In genomic region chrX:134929813-134930212, GRCh38 we compare ENCODE assay signal across 26 cellular contexts. TPM values are rescaled to one million over a fixed set of nuclear protein-coding genes. Genes with fewer than 3 reads are reported as not detected.
A peak's percentile ranks its signal among the peaks of the same experiment; 100 is the strongest.
DNase-seq lines count a peak whose midpoint lies in the region; ATAC-seq lines count a peak whose summit lies in the region.
"Had no signal": no experiment of that assay in that cellular context is flagged by ENCODE, and none has a peak within 500 bp of the region (broad histone marks: within the 10 kb centered on the region; RNA-seq: fewer than 3 reads in every experiment).

No MANE protein-coding gene starts in this region.

- peak; percentile 57 for DNase-seq in activated naive CD4-positive, alpha-beta T cell treated with anti-CD3 and anti-CD28 coated beads, Interleukin-2, amount 10 ng/mL, durations not matched to agents 7 days and 5 days
- no peak for DNase-seq in activated naive CD4-positive, alpha-beta T cell treated with Interleukin-2 at 50 U/mL for 16 hours
- DNase-seq in OCI-M1 (lab: John Stamatoyannopoulos, UW) (peak; percentile 70), A172 (ENCODE audit: low spot score) (no peak), hippocampal formation (lab: John Stamatoyannopoulos, UW) (no peak)
- DNase-seq in activated T-helper 1 cell treated with anti-CD3 and anti-CD28 coated beads, Interleukin-12 subunit alpha, Interleukin-12 subunit beta, Interleukin-2, Interleukin-4 antibody, amounts not matched to agents 30 ng/mL and 10 ng/mL and 1 ng/mL, durations not matched to agents 14 hours and 24 hours and 36 hours (ENCODE audit: low spot score): peak; percentile 15
- DNase-seq in stimulated activated naive B cell treated with anti-CD40 and anti-IgM and Interleukin-4, amounts not matched to agents 10 μg/mL and 1 μg/mL and 100 μg/mL, for 72 hours: no peak
- DNase-seq: activated gamma-delta T cell; Calu3; effector CD4-positive, alpha-beta T cell; islet precursor cell; KG1; left ventricle myocardium inferior; NCI-H1436; NCI-H446 treated with DMSO at 0.1 percent for 48 hours; NCI-H82; right lobe of liver; SHP77 treated with DMSO at 0.1 percent for 48 hours; stimulated activated CD4-positive, alpha-beta T cell treated with anti-CD3 and anti-CD28 coated beads, Interleukin-12 subunit alpha, Interleukin-12 subunit beta, amount 100 ng/mL, for 4 hours; T-helper 9 cell; uterus had no signal

- intact Hi-C loops in activated T-helper 1 cell treated with anti-CD3 and anti-CD28 coated beads, Interleukin-12 subunit alpha, Interleukin-12 subunit beta, Interleukin-2, Interleukin-4 antibody, amounts not matched to agents 30 ng/mL and 10 ng/mL and 1 ng/mL, durations not matched to agents 14 hours and 24 hours and 36 hours (cut with micrococcal nuclease): no loop called here

- H3K36me3 Mint-ChIP-seq in activated naive CD4-positive, alpha-beta T cell treated with anti-CD3 and anti-CD28 coated beads, Interleukin-2, amount 10 ng/mL, durations not matched to agents 7 days and 5 days: peaks cover 3% of the 10 kb centered on the region
- H3K36me3 Mint-ChIP-seq in activated T-helper 1 cell treated with anti-CD3 and anti-CD28 coated beads, Interleukin-12 subunit alpha, Interleukin-12 subunit beta, Interleukin-2, Interleukin-4 antibody, amounts not matched to agents 30 ng/mL and 10 ng/mL and 1 ng/mL, durations not matched to agents 14 hours and 24 hours and 36 hours (ENCODE audit: low read depth): peaks cover 2% of the 10 kb centered on the region
- no peaks in the 10 kb centered on the region for H3K36me3 Mint-ChIP-seq in stimulated activated naive B cell treated with anti-CD40 and anti-IgM and Interleukin-4, amounts not matched to agents 10 μg/mL and 1 μg/mL and 100 μg/mL, for 72 hours
- H3K36me3 Mint-ChIP-seq: CD14-positive monocyte had no signal

- CTCF ChIA-PET in activated naive CD4-positive, alpha-beta T cell treated with anti-CD3 and anti-CD28 coated beads, Interleukin-2, amount 10 ng/mL, durations not matched to agents 7 days and 5 days (lab: Charles Lee): no interaction called here

- H3K4me1 Mint-ChIP-seq in activated naive CD4-positive, alpha-beta T cell treated with anti-CD3 and anti-CD28 coated beads, Interleukin-2, amount 10 ng/mL, durations not matched to agents 7 days and 5 days: peaks cover 3% of the 10 kb centered on the region
- H3K4me1 Mint-ChIP-seq in activated T-helper 1 cell treated with anti-CD3 and anti-CD28 coated beads, Interleukin-12 subunit alpha, Interleukin-12 subunit beta, Interleukin-2, Interleukin-4 antibody, amounts not matched to agents 30 ng/mL and 10 ng/mL and 1 ng/mL, durations not matched to agents 14 hours and 24 hours and 36 hours (ENCODE audit: low read depth): no peaks in the 10 kb centered on the region
- H3K4me1 Mint-ChIP-seq in stimulated activated naive B cell treated with anti-CD40 and anti-IgM and Interleukin-4, amounts not matched to agents 10 μg/mL and 1 μg/mL and 100 μg/mL, for 72 hours: no peaks in the 10 kb centered on the region
- H3K4me1 Mint-ChIP-seq: WTC11 had no signal

- ATAC-seq in stimulated activated naive B cell treated with anti-CD40 and anti-IgM and Interleukin-4, amounts not matched to agents 10 μg/mL and 1 μg/mL and 100 μg/mL, for 72 hours (replicated peaks): peak; percentile 52 to 55
- ATAC-seq: HCT116, right lobe of liver, WTC11 had no signal

- H3K4me3 Mint-ChIP-seq in activated naive CD4-positive, alpha-beta T cell treated with anti-CD3 and anti-CD28 coated beads, Interleukin-2, amount 10 ng/mL, durations not matched to agents 7 days and 5 days: no peak overlapping the region
- no peak overlapping the region for H3K4me3 Mint-ChIP-seq in activated T-helper 1 cell treated with anti-CD3 and anti-CD28 coated beads, Interleukin-12 subunit alpha, Interleukin-12 subunit beta, Interleukin-2, Interleukin-4 antibody, amounts not matched to agents 30 ng/mL and 10 ng/mL and 1 ng/mL, durations not matched to agents 14 hours and 24 hours and 36 hours
- no peak overlapping the region for H3K4me3 Mint-ChIP-seq in stimulated activated naive B cell treated with anti-CD40 and anti-IgM and Interleukin-4, amounts not matched to agents 10 μg/mL and 1 μg/mL and 100 μg/mL, for 72 hours
- H3K4me3 Mint-ChIP-seq: CD14-positive monocyte; stimulated activated naive CD8-positive, alpha-beta T cell treated with anti-CD3 and anti-CD28 coated beads, Interleukin-15, Interleukin-2, amounts not matched to agents 100 ng/mL and 50 ng/mL, for 24 hours; WTC11 had no signal

- no peak overlapping the region for H3K27ac Mint-ChIP-seq in activated naive CD4-positive, alpha-beta T cell treated with anti-CD3 and anti-CD28 coated beads, Interleukin-2, amount 10 ng/mL, durations not matched to agents 7 days and 5 days
- no peak overlapping the region for H3K27ac Mint-ChIP-seq in activated T-helper 1 cell treated with anti-CD3 and anti-CD28 coated beads, Interleukin-12 subunit alpha, Interleukin-12 subunit beta, Interleukin-2, Interleukin-4 antibody, amounts not matched to agents 30 ng/mL and 10 ng/mL and 1 ng/mL, durations not matched to agents 14 hours and 24 hours and 36 hours
- H3K27ac Mint-ChIP-seq in stimulated activated naive B cell treated with anti-CD40 and anti-IgM and Interleukin-4, amounts not matched to agents 10 μg/mL and 1 μg/mL and 100 μg/mL, for 72 hours: no peak overlapping the region
- H3K27ac Mint-ChIP-seq: CD14-positive monocyte; progenitor cell of endocrine pancreas; stimulated activated naive CD8-positive, alpha-beta T cell treated with anti-CD3 and anti-CD28 coated beads, Interleukin-15, Interleukin-2, amounts not matched to agents 100 ng/mL and 50 ng/mL, for 24 hours; WTC11 had no signal

- H3K27me3 Mint-ChIP-seq in activated naive CD4-positive, alpha-beta T cell treated with anti-CD3 and anti-CD28 coated beads, Interleukin-2, amount 10 ng/mL, durations not matched to agents 7 days and 5 days: peaks cover 4% of the 10 kb centered on the region
- peaks cover 2% of the 10 kb centered on the region for H3K27me3 Mint-ChIP-seq in activated T-helper 1 cell treated with anti-CD3 and anti-CD28 coated beads, Interleukin-12 subunit alpha, Interleukin-12 subunit beta, Interleukin-2, Interleukin-4 antibody, amounts not matched to agents 30 ng/mL and 10 ng/mL and 1 ng/mL, durations not matched to agents 14 hours and 24 hours and 36 hours (ENCODE audit: insufficient read depth)
- peaks cover 0 to 4% of the 10 kb centered on the region in 2 donors for H3K27me3 Mint-ChIP-seq in stimulated activated naive B cell treated with anti-CD40 and anti-IgM and Interleukin-4, amounts not matched to agents 10 μg/mL and 1 μg/mL and 100 μg/mL, for 72 hours
- H3K27me3 Mint-ChIP-seq: progenitor cell of endocrine pancreas; stimulated activated naive CD8-positive, alpha-beta T cell treated with anti-CD3 and anti-CD28 coated beads, Interleukin-15, Interleukin-2, amounts not matched to agents 100 ng/mL and 50 ng/mL, for 24 hours had no signal

- peaks cover 3% of the 10 kb centered on the region for H3K9me3 Mint-ChIP-seq in activated naive CD4-positive, alpha-beta T cell treated with anti-CD3 and anti-CD28 coated beads, Interleukin-2, amount 10 ng/mL, durations not matched to agents 7 days and 5 days
- no peaks in the 10 kb centered on the region for H3K9me3 Mint-ChIP-seq in activated T-helper 1 cell treated with anti-CD3 and anti-CD28 coated beads, Interleukin-12 subunit alpha, Interleukin-12 subunit beta, Interleukin-2, Interleukin-4 antibody, amounts not matched to agents 30 ng/mL and 10 ng/mL and 1 ng/mL, durations not matched to agents 14 hours and 24 hours and 36 hours
- peaks cover 0 to 4% of the 10 kb centered on the region in 2 donors for H3K9me3 Mint-ChIP-seq in stimulated activated naive B cell treated with anti-CD40 and anti-IgM and Interleukin-4, amounts not matched to agents 10 μg/mL and 1 μg/mL and 100 μg/mL, for 72 hours
- H3K9me3 Mint-ChIP-seq: stimulated activated naive CD8-positive, alpha-beta T cell treated with anti-CD3 and anti-CD28 coated beads, Interleukin-15, Interleukin-2, amounts not matched to agents 100 ng/mL and 50 ng/mL, for 24 hours had no signal

RNA-seq across cellular contexts. Expression of gene MOSPD1, which starts 14.8 kb away (rescaled TPM):
- total RNA-seq in activated T-helper 1 cell treated with anti-CD3 and anti-CD28 coated beads, Interleukin-12 subunit alpha, Interleukin-12 subunit beta, Interleukin-2, Interleukin-4 antibody, amounts not matched to agents 30 ng/mL and 10 ng/mL and 1 ng/mL, durations not matched to agents 14 hours and 24 hours and 36 hours: 16.2 and 16.7 TPM in 2 replicates
- 34.5 and 39.5 TPM in 2 replicates for total RNA-seq in A172 (2014; rRNA removed; shearing (Covaris generic))

Comparison
In these comparisons a context has a peak if more than half of its experiments do, and no peak if none do; other contexts are left out.
1. DNase-seq: peak in activated naive CD4-positive, alpha-beta T cell treated with anti-CD3 and anti-CD28 coated beads, Interleukin-2, amount 10 ng/mL, durations not matched to agents 7 days and 5 days (single experiment), OCI-M1 (single experiment) and activated T-helper 1 cell treated with anti-CD3 and anti-CD28 coated beads, Interleukin-12 subunit alpha, Interleukin-12 subunit beta, Interleukin-2, Interleukin-4 antibody, amounts not matched to agents 30 ng/mL and 10 ng/mL and 1 ng/mL, durations not matched to agents 14 hours and 24 hours and 36 hours (single experiment); none in activated naive CD4-positive, alpha-beta T cell treated with Interleukin-2 at 50 U/mL for 16 hours (single experiment), stimulated activated naive B cell treated with anti-CD40 and anti-IgM and Interleukin-4, amounts not matched to agents 10 μg/mL and 1 μg/mL and 100 μg/mL, for 72 hours (single experiment), A172 (single experiment) and hippocampal formation (0 of 2).